ENCODE assay signal across 17 cellular contexts in genomic region chr9:76585487-76586459, GRCh38.
A peak's percentile ranks its signal among the peaks of the same experiment; 100 is the strongest.
DNase-seq lines count a peak whose midpoint lies in the region; ATAC-seq, FAIRE-seq and TF ChIP-seq lines count a peak whose summit lies in the region.
"Had no signal": no experiment of that assay in that cellular context is flagged by ENCODE, and none has a peak within 500 bp of the region (broad histone marks: within the 10 kb centered on the region; RNA-seq: fewer than 3 reads in every experiment).

No MANE protein-coding gene starts in this region.

- POLR2A ChIA-PET in Caco-2 (lab: Charles Lee) = no interaction called here

- CTCF ChIA-PET in Caco-2 (lab: Charles Lee) = no interaction called here

- intact Hi-C loops in Caco-2 (cut with micrococcal nuclease; ENCODE audit: unreplicated experiment) = loop anchor here (1.0 to 10.0 kb wide), 2 partner anchors 30 to 131 kb away; partner anchors contain the start of gene GCNT1
- intact Hi-C loops in pancreas (cut with DNase I) = no loop called here

- H3K36me3 ChIP-seq in Caco-2 (ENCODE audit: control insufficient read depth, insufficient read depth, low read length) (no peaks in the 10 kb centered on the region), pancreas (no peaks in the 10 kb centered on the region), osteoblast (ENCODE audit: insufficient read depth, low read length) (no peaks in the 10 kb centered on the region)
- H3K36me3 ChIP-seq: BLaER1 had no signal

- ATAC-seq in pancreas = peak; percentile 83 to 93 (median 92)
- ATAC-seq: T-cell had no signal

- H3K9me3 ChIP-seq in Caco-2 (no peaks in the 10 kb centered on the region), pancreas (no peaks in the 10 kb centered on the region), osteoblast (ENCODE audit: low read depth, low read length) (no peaks in the 10 kb centered on the region)
- H3K9me3 ChIP-seq: BLaER1 had no signal

- H3K4me3 ChIP-seq in Caco-2 (ENCODE audit: low read depth, low read length) (no peak overlapping the region), NB4 (ENCODE audit: low read depth, low read length) (no peak overlapping the region), pancreas (no peak overlapping the region), osteoblast (ENCODE audit: insufficient read depth, low read length) (no peak overlapping the region)
- H3K4me3 ChIP-seq: BLaER1, PC-9 had no signal

- no peaks in the 10 kb centered on the region for H3K27me3 Mint-ChIP-seq in Caco-2 (ENCODE audit: insufficient read depth, unreplicated experiment)
- H3K27me3 Mint-ChIP-seq: activated naive CD4-positive, alpha-beta T cell treated with anti-CD3 and anti-CD28 coated beads, Interleukin-2, amount 50 U/mL, for 24 hours had no signal

- H3K4me3 Mint-ChIP-seq in Caco-2 (ENCODE audit: unreplicated experiment) = no peak overlapping the region
- H3K4me3 Mint-ChIP-seq: activated naive CD4-positive, alpha-beta T cell treated with anti-CD3 and anti-CD28 coated beads, Interleukin-2, amount 50 U/mL, for 24 hours; IgD-negative memory B cell; T-cell had no signal

- H3K27ac ChIP-seq in VCaP (peak overlapping the region; percentile 97), pancreas (peak overlapping the region; percentile 18 to 83 (median 46)), osteoblast (ENCODE audit: low read depth, low read length) (no peak overlapping the region)
- H3K27ac ChIP-seq: BLaER1, PC-9 had no signal

- BruUV-seq in Caco-2 (replicated peaks; lab: Mats Ljungman, UMichigan) = TSS peak; percentile 96

- H3K4me1 ChIP-seq in Caco-2 = peaks cover 20% of the 10 kb centered on the region
- H3K4me1 ChIP-seq in pancreas = peaks cover 20 to 54% (median 25%) of the 10 kb centered on the region in 3 donors
- peaks cover under 1% of the 10 kb centered on the region for H3K4me1 ChIP-seq in osteoblast (ENCODE audit: insufficient read depth, low read length)

- no peak for TF ChIP-seq CTCF in Caco-2 (IDR thresholded peaks at IDR 0.05; ENCODE audit: insufficient read depth in 1 of 2, low read depth in 1 of 2, low read length in 1 of 2, severe bottlenecking in 1 of 2, unreplicated experiment in 1 of 2)
- no peak for TF ChIP-seq CTCF in NB4 (IDR thresholded peaks at IDR 0.05; ENCODE audit: low read depth, low read length)
- no peak for TF ChIP-seq CTCF in VCaP (conservative IDR thresholded peaks at IDR 0.05)
- no peak for TF ChIP-seq CTCF in pancreas (IDR thresholded peaks at IDR 0.05)
- TF ChIP-seq CTCF in osteoblast (IDR thresholded peaks at IDR 0.05; ENCODE audit: extremely low read depth, low read depth, low read length) = no peak

- H3K9me3 Mint-ChIP-seq in Caco-2 (ENCODE audit: unreplicated experiment) = no peaks in the 10 kb centered on the region
- H3K9me3 Mint-ChIP-seq: activated naive CD4-positive, alpha-beta T cell treated with anti-CD3 and anti-CD28 coated beads, Interleukin-2, amount 50 U/mL, for 24 hours; IgD-negative memory B cell; T-cell had no signal

- no peaks in the 10 kb centered on the region for H3K79me2 ChIP-seq in osteoblast (ENCODE audit: insufficient read depth, low read length)

- TF ChIP-seq POLR2A in NB4 (IDR thresholded peaks at IDR 0.05; ENCODE audit: extremely low read depth, insufficient read length) = no peak

- H3K4me1 Mint-ChIP-seq in Caco-2 (ENCODE audit: low read depth, unreplicated experiment) = peaks cover 12% of the 10 kb centered on the region
- H3K4me1 Mint-ChIP-seq: activated naive CD4-positive, alpha-beta T cell treated with anti-CD3 and anti-CD28 coated beads, Interleukin-2, amount 50 U/mL, for 24 hours; T-cell had no signal

- whole genome bisulfite sequencing in pancreas, 2 donors = 34 to 35% methylated on average over 7 of the region's 7 CpGs

- H3K27me3 ChIP-seq in Caco-2 (replicated peaks; ENCODE audit: control insufficient read depth, insufficient read depth, low read length) (no peaks in the 10 kb centered on the region), pancreas (no peaks in the 10 kb centered on the region), osteoblast (ENCODE audit: insufficient read depth, low read length) (no peaks in the 10 kb centered on the region)
- H3K27me3 ChIP-seq: BLaER1 had no signal

- H3K36me3 Mint-ChIP-seq in Caco-2 (ENCODE audit: insufficient read depth, unreplicated experiment) = peaks cover 4% of the 10 kb centered on the region
- H3K36me3 Mint-ChIP-seq: activated naive CD4-positive, alpha-beta T cell treated with anti-CD3 and anti-CD28 coated beads, Interleukin-2, amount 50 U/mL, for 24 hours; T-cell had no signal

- H3K27ac Mint-ChIP-seq in Caco-2 (ENCODE audit: unreplicated experiment) = no peak overlapping the region
- H3K27ac Mint-ChIP-seq: activated naive CD4-positive, alpha-beta T cell treated with anti-CD3 and anti-CD28 coated beads, Interleukin-2, amount 50 U/mL, for 24 hours; IgD-negative memory B cell; T-cell had no signal

- H2AFZ ChIP-seq in osteoblast (ENCODE audit: low read length) = no peak overlapping the region
- H2AFZ ChIP-seq: PC-9 had no signal

- H4K20me1 ChIP-seq in osteoblast (ENCODE audit: insufficient read depth, low read length) = no peaks in the 10 kb centered on the region
- H4K20me1 ChIP-seq: BLaER1 had no signal

- FAIRE-seq in pancreas (lab: Jason Lieb, UNC) = no peak
- FAIRE-seq: GM19239 had no signal

- DNase-seq in Caco-2 = peak; percentile 36 to 55
- DNase-seq in NB4 (ENCODE audit: low read depth) = peak; percentile 51
- DNase-seq in pancreas = peak in 3 of 6 donors; percentile 26 to 59 (median 46)
- no peak for DNase-seq in osteoblast (ENCODE audit: insufficient read length, low spot score, missing footprints)
- no peak for DNase-seq in iPS-NIHi7 (ENCODE audit: extremely low spot score)
- no peak for DNase-seq in amygdala (lab: John Stamatoyannopoulos, UW)
- no peak for DNase-seq in occipital lobe (lab: John Stamatoyannopoulos, UW)
- DNase-seq: activated CD4-positive, CD25-positive, alpha-beta regulatory T cell; islet precursor cell; PC-9; stimulated activated CD4-positive, alpha-beta T cell treated with anti-CD3 and anti-CD28 coated beads, Interleukin-1b, Interleukin-23, amount 100 ng/mL, for 48 hours; T-cell had no signal

- H3K4me2 ChIP-seq in osteoblast (ENCODE audit: insufficient read depth, low read length) = no peak overlapping the region
- H3K4me2 ChIP-seq: BLaER1, PC-9 had no signal

Comparison
In these comparisons a context has a peak if more than half of its experiments do, and no peak if none do; other contexts are left out.
1. DNase-seq: peak in Caco-2 (2 of 2) and NB4 (single experiment); none in osteoblast (single experiment), iPS-NIHi7 (single experiment), amygdala (0 of 56) and occipital lobe (single experiment).